8 cellular contexts compared by ENCODE assay signal in genomic region chr19:44845612-44846454, GRCh38. TPM values are rescaled to one million over a fixed set of nuclear protein-coding genes. Genes with fewer than 3 reads are reported as not detected.
DNase-seq lines count a peak whose midpoint lies in the region; ATAC-seq and TF ChIP-seq lines count a peak whose summit lies in the region.

TSS of gene NECTIN2 (plus strand) at chr19:44846297. CDS start at chr19:44846526, 229 bp downstream.

- peaks cover 20 to 25% of the 10 kb centered on the region in 2 donors for H3K4me1 Mint-ChIP-seq in natural killer cell treated with Interleukin-12 subunit alpha and Interleukin-12 subunit beta and Interleukin-15 and Interleukin-18, amount 100 ng/mL, for 72 hours (ENCODE audit: low read depth in 2 of 2)
- peaks cover 22 to 25% of the 10 kb centered on the region in 2 donors for H3K4me1 Mint-ChIP-seq in stimulated activated naive B cell treated with anti-CD40 and anti-IgM and Interleukin-4, amounts not matched to agents 10 μg/mL and 1 μg/mL and 100 μg/mL, for 72 hours

- H4K20me1 ChIP-seq in Loucy (ENCODE audit: insufficient read depth, low read length, poor library complexity, severe bottlenecking) = peaks cover 5% of the 10 kb centered on the region

- H3K9me2 ChIP-seq in Loucy (replicated peaks; ENCODE audit: low read depth, low read length) = no peaks in the 10 kb centered on the region

- no peaks in the 10 kb centered on the region for H3K9me3 Mint-ChIP-seq in natural killer cell treated with Interleukin-12 subunit alpha and Interleukin-12 subunit beta and Interleukin-15 and Interleukin-18, amount 100 ng/mL, for 72 hours
- no peaks in the 10 kb centered on the region for H3K9me3 Mint-ChIP-seq in stimulated activated naive B cell treated with anti-CD40 and anti-IgM and Interleukin-4, amounts not matched to agents 10 μg/mL and 1 μg/mL and 100 μg/mL, for 72 hours

- H3K79me2 ChIP-seq in Loucy (ENCODE audit: insufficient read depth, low read length) = no peaks in the 10 kb centered on the region

- H3K27ac Mint-ChIP-seq in natural killer cell treated with Interleukin-12 subunit alpha and Interleukin-12 subunit beta and Interleukin-15 and Interleukin-18, amount 100 ng/mL, for 72 hours = peak within 1 kb of the TSS; percentile 19 to 30
- peak within 1 kb of the TSS; percentile 74 for H3K27ac Mint-ChIP-seq in stimulated activated naive B cell treated with anti-CD40 and anti-IgM and Interleukin-4, amounts not matched to agents 10 μg/mL and 1 μg/mL and 100 μg/mL, for 72 hours

- H3K9ac ChIP-seq in Loucy (ENCODE audit: low read depth, low read length, poor library complexity, severe bottlenecking) = peak within 1 kb of the TSS; percentile 81

- peaks cover 9 to 20% of the 10 kb centered on the region in 2 donors for H3K27me3 Mint-ChIP-seq in natural killer cell treated with Interleukin-12 subunit alpha and Interleukin-12 subunit beta and Interleukin-15 and Interleukin-18, amount 100 ng/mL, for 72 hours
- peaks cover 31 to 49% of the 10 kb centered on the region in 2 donors for H3K27me3 Mint-ChIP-seq in stimulated activated naive B cell treated with anti-CD40 and anti-IgM and Interleukin-4, amounts not matched to agents 10 μg/mL and 1 μg/mL and 100 μg/mL, for 72 hours

- peak; percentile 85 to 93 for ATAC-seq in natural killer cell treated with Interleukin-12 subunit alpha and Interleukin-12 subunit beta and Interleukin-15 and Interleukin-18, amount 100 ng/mL, for 72 hours
- peak; percentile 67 to 72 for ATAC-seq in stimulated activated naive B cell treated with anti-CD40 and anti-IgM and Interleukin-4, amounts not matched to agents 10 μg/mL and 1 μg/mL and 100 μg/mL, for 72 hours (replicated peaks)
- ATAC-seq in GM18520 (IDR thresholded peaks at IDR 0.05; ENCODE audit: unreplicated experiment) = no peak

- H3K9me3 ChIP-seq in Loucy (ENCODE audit: insufficient read depth, low read depth, low read length) = no peaks in the 10 kb centered on the region

- TF ChIP-seq CTCF in Loucy (conservative IDR thresholded peaks at IDR 0.05; ENCODE audit: low read length) (peak; percentile 84), fibroblast of pulmonary artery (IDR thresholded peaks at IDR 0.05; ENCODE audit: low read length, missing control alignments) (peak; percentile 81)

- peak; percentile 93 to 95 for DNase-seq in SHP77 (lab: John Stamatoyannopoulos, UW)
- peak; percentile 42 for DNase-seq in activated effector memory CD4-positive, alpha-beta T cell treated with Interleukin-2 at 50 U/mL for 16 hours
- DNase-seq in fibroblast of pulmonary artery (ENCODE audit: low read depth) = peak; percentile 99
- DNase-seq in natural killer cell treated with Interleukin-12 subunit alpha and Interleukin-12 subunit beta and Interleukin-15 and Interleukin-18, amount 100 ng/mL, for 72 hours (ENCODE audit: low spot score) = peak; percentile 97
- DNase-seq in stimulated activated naive B cell treated with anti-CD40 and anti-IgM and Interleukin-4, amounts not matched to agents 10 μg/mL and 1 μg/mL and 100 μg/mL, for 72 hours = peak; percentile 79

- H3K4me1 ChIP-seq in Loucy (ENCODE audit: insufficient read depth, low read length, poor library complexity, severe bottlenecking) = peaks cover 35% of the 10 kb centered on the region

- H3K4me3 ChIP-seq in GM08714 (ENCODE audit: low read length) (peak within 1 kb of the TSS; percentile 39), Loucy (ENCODE audit: low read length, poor library complexity, severe bottlenecking) (peak within 1 kb of the TSS; percentile 70), fibroblast of pulmonary artery (replicated peaks; ENCODE audit: low read depth, low read length) (peak within 1 kb of the TSS; percentile 97)

- no peaks in the 10 kb centered on the region for H3K36me3 ChIP-seq in Loucy (ENCODE audit: insufficient read depth, low read length)

- peak within 1 kb of the TSS; percentile 88 for H3K4me3 Mint-ChIP-seq in natural killer cell treated with Interleukin-12 subunit alpha and Interleukin-12 subunit beta and Interleukin-15 and Interleukin-18, amount 100 ng/mL, for 72 hours
- H3K4me3 Mint-ChIP-seq in stimulated activated naive B cell treated with anti-CD40 and anti-IgM and Interleukin-4, amounts not matched to agents 10 μg/mL and 1 μg/mL and 100 μg/mL, for 72 hours = peak within 1 kb of the TSS; percentile 85 to 86

- H3K4me2 ChIP-seq in Loucy (ENCODE audit: low read depth, low read length, poor library complexity, severe bottlenecking) = peak within 1 kb of the TSS; percentile 70

- H3F3A ChIP-seq in Loucy (ENCODE audit: low read depth) = no peaks in the 10 kb centered on the region

- no peaks in the 10 kb centered on the region for H3K27me3 ChIP-seq in Loucy (ENCODE audit: insufficient read depth, low read length, poor library complexity, severe bottlenecking)

- H3K36me3 Mint-ChIP-seq in natural killer cell treated with Interleukin-12 subunit alpha and Interleukin-12 subunit beta and Interleukin-15 and Interleukin-18, amount 100 ng/mL, for 72 hours = no peaks in the 10 kb centered on the region
- peaks cover 0 to 1% of the 10 kb centered on the region in 2 donors for H3K36me3 Mint-ChIP-seq in stimulated activated naive B cell treated with anti-CD40 and anti-IgM and Interleukin-4, amounts not matched to agents 10 μg/mL and 1 μg/mL and 100 μg/mL, for 72 hours

- peak within 1 kb of the TSS; percentile 87 for H2AFZ ChIP-seq in Loucy (ENCODE audit: low read length)

RNA-seq across cellular contexts. Expression of gene NECTIN2, which starts in this region (rescaled TPM):
- total RNA-seq in natural killer cell treated with Interleukin-12 subunit alpha and Interleukin-12 subunit beta and Interleukin-15 and Interleukin-18, amount 100 ng/mL, for 72 hours = 1 to 10 TPM; 1.3 to 1.6 TPM

Comparison
In these comparisons a context has a peak if more than half of its experiments do, and no peak if none do; other contexts are left out.
1. H3K4me3 ChIP-seq: peak in every context shown above with its lines; median percentile 97 in fibroblast of pulmonary artery; 70 in Loucy; 39 in GM08714.
2. DNase-seq: peak in every context shown above with its lines; median percentile 99 in fibroblast of pulmonary artery; 97 in natural killer cell treated with Interleukin-12 subunit alpha and Interleukin-12 subunit beta and Interleukin-15 and Interleukin-18, amount 100 ng/mL, for 72 hours; 94 in SHP77; 79 in stimulated activated naive B cell treated with anti-CD40 and anti-IgM and Interleukin-4, amounts not matched to agents 10 μg/mL and 1 μg/mL and 100 μg/mL, for 72 hours; 42 in activated effector memory CD4-positive, alpha-beta T cell treated with Interleukin-2 at 50 U/mL for 16 hours.